8 cellular contexts compared by ENCODE assay signal in genomic region chr12:49059063-49059384, GRCh38. TPM values are rescaled to one million over a fixed set of nuclear protein-coding genes. Genes with fewer than 3 reads are reported as not detected.
DNase-seq lines count a peak whose midpoint lies in the region; TF ChIP-seq lines count a peak whose summit lies in the region.

No MANE protein-coding gene starts in this region.

- H3K36me3 ChIP-seq in ES-I3 (ENCODE audit: insufficient read depth, low read length) (no peaks in the 10 kb centered on the region; the same call in 1 of the 2 replicates), SJCRH30 (peaks cover 18% of the 10 kb centered on the region), fibroblast of lung (ENCODE audit: control insufficient read depth, insufficient read depth, low read length) (peaks cover 9% of the 10 kb centered on the region)

- H3K4me1 ChIP-seq in ES-I3 (ENCODE audit: insufficient read depth, low read length): peaks cover 30% of the 10 kb centered on the region
- H3K4me1 ChIP-seq in SJCRH30: peaks cover 23% of the 10 kb centered on the region
- H3K4me1 ChIP-seq in fibroblast of lung (ENCODE audit: control insufficient read depth, extremely low read depth, insufficient read depth, low read length): peaks cover 8% of the 10 kb centered on the region

- no peak for TF ChIP-seq CTCF in fibroblast of lung (conservative IDR thresholded peaks at IDR 0.05 in 1 of 2, IDR thresholded peaks at IDR 0.05 in 1 of 2; ENCODE audit: low read depth in 1 of 2, low read length in 2 of 2)
- TF ChIP-seq CTCF in retinal pigment epithelial cell (conservative IDR thresholded peaks at IDR 0.05; ENCODE audit: low read depth, low read length): no peak

- H3K79me2 ChIP-seq in fibroblast of lung (ENCODE audit: control insufficient read depth, insufficient read depth, low read length): peaks cover 67% of the 10 kb centered on the region

- H3K27ac ChIP-seq in SJCRH30: no peak overlapping the region; the same call in 1 of the 2 replicates
- H3K27ac ChIP-seq in fibroblast of lung (ENCODE audit: insufficient read depth, low read length): peak overlapping the region; percentile 92

- H3K4me3 ChIP-seq in SJCRH30 (peak overlapping the region; percentile 95), fibroblast of lung (replicated peaks in 1 of 4; ENCODE audit: control extremely low read depth in 1 of 4, insufficient read depth in 1 of 4, low read depth in 3 of 4, low read length in 4 of 4) (peak overlapping the region; percentile 65 to 96 (median 84)), retinal pigment epithelial cell (ENCODE audit: low read length) (peak overlapping the region; percentile 93)

- H2AFZ ChIP-seq in fibroblast of lung (ENCODE audit: low read length): no peak overlapping the region

- H3K4me2 ChIP-seq in fibroblast of lung (ENCODE audit: extremely low read depth, insufficient read depth, low read length): peak overlapping the region; percentile 99

- H3K27me3 ChIP-seq in SJCRH30: no peaks in the 10 kb centered on the region
- H3K27me3 ChIP-seq in fibroblast of lung (ENCODE audit: control insufficient read depth, insufficient read depth, low read length): no peaks in the 10 kb centered on the region

- DNase-seq in SJCRH30 (no peak), fibroblast of lung (ENCODE audit: low read depth in 2 of 2) (peak in 1 of 2 donors; percentile 11), retinal pigment epithelial cell (ENCODE audit: low read depth) (no peak), NCI-H1105 treated with DMSO at 0.1 percent for 48 hours (lab: John Stamatoyannopoulos, UW) (no peak), epidermal melanocyte (ENCODE audit: insufficient read length, low spot score) (no peak), retina (no peak), iPS-NIHi11 (ENCODE audit: low spot score) (no peak)

- H3K9ac ChIP-seq in ES-I3 (ENCODE audit: low read depth, low read length) (peak overlapping the region; percentile 86), fibroblast of lung (ENCODE audit: insufficient read depth, low read length) (peak overlapping the region; percentile 93)

- H3K9me3 ChIP-seq in ES-I3 (ENCODE audit: control insufficient read depth, insufficient read depth, low read length) (no peaks in the 10 kb centered on the region), SJCRH30 (replicated peaks) (no peaks in the 10 kb centered on the region), fibroblast of lung (ENCODE audit: control insufficient read depth, insufficient read depth, low read depth, low read length) (no peaks in the 10 kb centered on the region)

- peaks cover 5% of the 10 kb centered on the region for H4K20me1 ChIP-seq in fibroblast of lung (ENCODE audit: control insufficient read depth, extremely low read depth, insufficient read depth, low read length)

RNA-seq across cellular contexts. Expression of gene KMT2D, which starts 1.6 kb away (rescaled TPM):
- total RNA-seq in SJCRH30 (2014; rRNA removed; shearing (Covaris generic)): 30.1 and 31.2 TPM in 2 replicates
- 21.1 and 33.0 TPM in 2 replicates for total RNA-seq in fibroblast of lung
- 7.3 and 10.0 TPM in 2 replicates for polyA plus RNA-seq in fibroblast of lung
- 13.4 and 14.1 TPM in 2 replicates for polyA plus RNA-seq in fibroblast of lung (2012)
- polyA minus RNA-seq in fibroblast of lung (ENCODE audit: low replicate concordance): 41.0 and 50.0 TPM in 2 replicates

RNA-seq across cellular contexts. Expression of gene RHEBL1, which starts 10.8 kb away (rescaled TPM):
- 8.8 and 9.0 TPM in 2 replicates for total RNA-seq in SJCRH30 (2014; rRNA removed; shearing (Covaris generic))
- 0.33 and 0.51 TPM in 2 replicates for total RNA-seq in fibroblast of lung
- polyA plus RNA-seq in fibroblast of lung: 0.28 and 0.41 TPM in 2 replicates
- polyA plus RNA-seq in fibroblast of lung (2012): 0.37 and 0.39 TPM in 2 replicates
- polyA minus RNA-seq in fibroblast of lung (ENCODE audit: low replicate concordance): not detected in 2 replicates

RNA-seq across cellular contexts. Expression of gene DHH, which starts 35.6 kb away (rescaled TPM):
- total RNA-seq in SJCRH30 (2014; rRNA removed; shearing (Covaris generic)): 0.04 and 0.13 TPM in 2 replicates
- total RNA-seq in fibroblast of lung: under 0.01 TPM in 2 replicates
- polyA plus RNA-seq in fibroblast of lung: 0.01 TPM in 2 replicates
- not detected in 2 replicates for polyA plus RNA-seq in fibroblast of lung (2012)
- not detected in 2 replicates for polyA minus RNA-seq in fibroblast of lung (ENCODE audit: low replicate concordance)

RNA-seq across cellular contexts. Expression of gene PRKAG1, which starts 40.4 kb away (rescaled TPM):
- 37.1 and 43.0 TPM in 2 replicates for total RNA-seq in SJCRH30 (2014; rRNA removed; shearing (Covaris generic))
- total RNA-seq in fibroblast of lung: 65.2 and 76.5 TPM in 2 replicates
- 107 and 110 TPM in 2 replicates for polyA plus RNA-seq in fibroblast of lung
- 85.7 and 86.3 TPM in 2 replicates for polyA plus RNA-seq in fibroblast of lung (2012)
- 27.5 and 35.6 TPM in 2 replicates for polyA minus RNA-seq in fibroblast of lung (ENCODE audit: low replicate concordance)

RNA-seq across cellular contexts. Expression of gene LMBR1L, which starts 51.6 kb away (rescaled TPM):
- total RNA-seq in SJCRH30 (2014; rRNA removed; shearing (Covaris generic)): 17.8 and 28.9 TPM in 2 replicates
- 53.2 and 54.2 TPM in 2 replicates for total RNA-seq in fibroblast of lung
- 28.0 and 30.9 TPM in 2 replicates for polyA plus RNA-seq in fibroblast of lung
- polyA plus RNA-seq in fibroblast of lung (2012): 28.2 and 29.8 TPM in 2 replicates
- 45.6 and 115 TPM in 2 replicates for polyA minus RNA-seq in fibroblast of lung (ENCODE audit: low replicate concordance)
